13 cellular contexts compared by ENCODE assay signal in genomic region chr15:58260911-58261267, GRCh38.
DNase-seq lines count a peak whose midpoint lies in the region; ATAC-seq and TF ChIP-seq lines count a peak whose summit lies in the region.
"Had no signal": no experiment of that assay in that cellular context is flagged by ENCODE, and none has a peak within 500 bp of the region (broad histone marks: within the 10 kb centered on the region; RNA-seq: fewer than 3 reads in every experiment).

No MANE protein-coding gene starts in this region.

- intact Hi-C loops in gastrocnemius medialis (cut with DNase I; ENCODE audit: low total_unique reads), result loop anchor here (1.0 to 5.0 kb wide), 5 partner anchors 33 to 511 kb away; partner anchors contain the start of gene MINDY2

- DNase-seq in HFFc6 (peak; percentile 23), NCI-H446 (lab: John Stamatoyannopoulos, UW) (peak; percentile 1 to 34), fibroblast of lung (ENCODE audit: low read depth in 2 of 2) (peak; percentile 8 to 26), gastrocnemius medialis (peak; percentile 74 to 89), HCEC 1CT (no peak)
- DNase-seq in activated CD4-positive, alpha-beta T cell treated with anti-CD3 and anti-CD28 coated beads, Interleukin-2, amount 50 U/mL, for 1 hour, result no peak
- DNase-seq: aorta, KG1, kidney, OCI-M1 had no signal

- H3K4me1 Mint-ChIP-seq in HFFc6 (ENCODE audit: low read depth), result peaks cover 12% of the 10 kb centered on the region; the same call in 1 of the 2 replicates

- H3K9me3 Mint-ChIP-seq in HFFc6, result no peaks in the 10 kb centered on the region

- H3K79me2 ChIP-seq in fibroblast of lung (ENCODE audit: control insufficient read depth, insufficient read depth, low read length), result no peaks in the 10 kb centered on the region
- H3K79me2 ChIP-seq: parathyroid adenoma had no signal

- H3K4me3 ChIP-seq in fibroblast of lung (replicated peaks in 1 of 4; ENCODE audit: control extremely low read depth in 1 of 4, insufficient read depth in 1 of 4, low read depth in 3 of 4, low read length in 4 of 4), result no peak overlapping the region
- H3K4me3 ChIP-seq in gastrocnemius medialis, result no peak overlapping the region
- H3K4me3 ChIP-seq: tibial nerve had no signal

- ATAC-seq in gastrocnemius medialis (peak; percentile 81 to 82), HG02981 (IDR thresholded peaks at IDR 0.05; ENCODE audit: unreplicated experiment) (no peak)

- H3K27ac ChIP-seq in fibroblast of lung (ENCODE audit: insufficient read depth, low read length) (no peak overlapping the region), gastrocnemius medialis (peak overlapping the region; percentile 90 to 96 (median 94))
- H3K27ac ChIP-seq: parathyroid adenoma, tibial nerve had no signal

- TF ChIP-seq CTCF in HFFc6 (IDR thresholded peaks at IDR 0.05) (no peak), fibroblast of lung (conservative IDR thresholded peaks at IDR 0.05 in 1 of 2, IDR thresholded peaks at IDR 0.05 in 1 of 2; ENCODE audit: low read depth in 1 of 2, low read length in 2 of 2) (no peak), gastrocnemius medialis (IDR thresholded peaks at IDR 0.05 in 4 of 5, conservative IDR thresholded peaks at IDR 0.05 in 1 of 5) (peak in 1 of 5 experiments; percentile 0)

- no peak overlapping the region for H2AFZ ChIP-seq in fibroblast of lung (ENCODE audit: low read length)
- H2AFZ ChIP-seq: parathyroid adenoma had no signal

- no peaks in the 10 kb centered on the region for H3K36me3 Mint-ChIP-seq in HFFc6 (ENCODE audit: low read depth)

- H3K27me3 ChIP-seq in fibroblast of lung (ENCODE audit: control insufficient read depth, insufficient read depth, low read length), result no peaks in the 10 kb centered on the region
- H3K27me3 ChIP-seq in gastrocnemius medialis, result no peaks in the 10 kb centered on the region
- H3K27me3 ChIP-seq: tibial nerve had no signal

- H3K4me2 ChIP-seq in fibroblast of lung (ENCODE audit: extremely low read depth, insufficient read depth, low read length), result no peak overlapping the region

- no peaks in the 10 kb centered on the region for H3K36me3 ChIP-seq in fibroblast of lung (ENCODE audit: control insufficient read depth, insufficient read depth, low read length)
- no peaks in the 10 kb centered on the region for H3K36me3 ChIP-seq in gastrocnemius medialis
- H3K36me3 ChIP-seq: tibial nerve had no signal

- no peaks in the 10 kb centered on the region for H4K20me1 ChIP-seq in fibroblast of lung (ENCODE audit: control insufficient read depth, extremely low read depth, insufficient read depth, low read length)

- H3K27ac Mint-ChIP-seq in HFFc6, result no peak overlapping the region

- H3K9me3 ChIP-seq in fibroblast of lung (ENCODE audit: control insufficient read depth, insufficient read depth, low read depth, low read length) (no peaks in the 10 kb centered on the region), gastrocnemius medialis (no peaks in the 10 kb centered on the region)
- H3K9me3 ChIP-seq: tibial nerve had no signal

- peaks cover 3% of the 10 kb centered on the region for H3K4me1 ChIP-seq in fibroblast of lung (ENCODE audit: control insufficient read depth, extremely low read depth, insufficient read depth, low read length)
- peaks cover 40 to 48% of the 10 kb centered on the region in 2 donors for H3K4me1 ChIP-seq in gastrocnemius medialis
- H3K4me1 ChIP-seq: parathyroid adenoma, tibial nerve had no signal

- TF ChIP-seq POLR2A in gastrocnemius medialis (IDR thresholded peaks at IDR 0.05), result no peak

- no peak overlapping the region for H3K4me3 Mint-ChIP-seq in HFFc6

- H3K27me3 Mint-ChIP-seq in HFFc6 (ENCODE audit: insufficient read depth), result peaks cover 28% of the 10 kb centered on the region

- H3K9ac ChIP-seq in fibroblast of lung (ENCODE audit: insufficient read depth, low read length), result no peak overlapping the region
- H3K9ac ChIP-seq: parathyroid adenoma had no signal

- in situ Hi-C loops in gastrocnemius medialis (cut with MboI; ENCODE audit: low sequenced_read_pairs in 4 of 4), result loop anchor here in 1 of 4 donors (10.0 kb wide), 1 partner anchor 64 kb away; no protein-coding TSS in a partner anchor

Comparison
In these comparisons a context has a peak if more than half of its experiments do, and no peak if none do; other contexts are left out.
1. DNase-seq: peak in HFFc6 (single experiment), NCI-H446 (2 of 2), fibroblast of lung (2 of 2) and gastrocnemius medialis (2 of 2); none in HCEC 1CT (single experiment) and activated CD4-positive, alpha-beta T cell treated with anti-CD3 and anti-CD28 coated beads, Interleukin-2, amount 50 U/mL, for 1 hour (single experiment).